8 cellular contexts compared by ENCODE assay signal in genomic region chr15:101250931-101251829, GRCh38. TPM values are rescaled to one million over a fixed set of nuclear protein-coding genes. Genes with fewer than 3 reads are reported as not detected.
A peak's percentile ranks its signal among the peaks of the same experiment; 100 is the strongest.
DNase-seq lines count a peak whose midpoint lies in the region; ATAC-seq and TF ChIP-seq lines count a peak whose summit lies in the region.

No MANE protein-coding gene starts in this region.

- peak; percentile 59 for ATAC-seq in HCT116

- RAD21 ChIA-PET in HCT116 (lab: Charles Lee; ENCODE audit: low non-redundant PET in 1 of 2, low total read pairs in 2 of 2, uncharacterized antibody in 2 of 2, unreplicated experiment in 2 of 2): interaction anchor here in 1 of 2 experiments (0.7 kb wide), 1 partner anchor 40 kb away, joined by 4 read pairs; no protein-coding TSS in a partner anchor

- H3K27me3 ChIP-seq in HCT116 (ENCODE audit: insufficient read depth, low read length): no peaks in the 10 kb centered on the region
- H3K27me3 ChIP-seq in neuron (ENCODE audit: insufficient read depth, low read length): peaks cover 3% of the 10 kb centered on the region

- peak overlapping the region; percentile 81 for H3K9ac ChIP-seq in HCT116 (ENCODE audit: low read length)

- no peak for TF ChIP-seq POLR2A in HCT116 (IDR thresholded peaks at IDR 0.05; ENCODE audit: borderline replicate concordance, extremely low read depth, insufficient read depth, insufficient read length)

- H3K9me2 ChIP-seq in HCT116 (ENCODE audit: insufficient read depth): no peaks in the 10 kb centered on the region

- CTCF ChIA-PET in HCT116 (lab: Charles Lee): interaction anchor here (1.0 to 1.5 kb wide), 6 partner anchors 37 to 243 kb away, joined by 3 to 8 read pairs (median 4); no protein-coding TSS in a partner anchor

- H4K20me1 ChIP-seq in HCT116 (ENCODE audit: insufficient read depth): peaks cover 10% of the 10 kb centered on the region; the same call in 1 of the 2 replicates

- H2AFZ ChIP-seq in HCT116 (ENCODE audit: low read depth, low read length, poor library complexity, severe bottlenecking) (no peak overlapping the region), neuron (ENCODE audit: low read depth, low read length) (peak overlapping the region; percentile 100)

- TF ChIP-seq CTCF in HCT116 (IDR thresholded peaks at IDR 0.05 in 2 of 3, conservative IDR thresholded peaks at IDR 0.05 in 1 of 3; ENCODE audit: borderline replicate concordance in 1 of 3, insufficient read depth in 1 of 3, low read depth in 2 of 3, low read length in 2 of 3): no peak
- no peak for TF ChIP-seq CTCF in fibroblast of mammary gland (conservative IDR thresholded peaks at IDR 0.05; ENCODE audit: control insufficient read depth, insufficient read depth, low read depth, low read length)

- H3K9me3 ChIP-seq in HCT116 (ENCODE audit: control insufficient read depth in 1 of 2, insufficient read depth in 1 of 2, low read depth in 1 of 2, low read length in 2 of 2) (no peaks in the 10 kb centered on the region), neuron (ENCODE audit: low read length) (no peaks in the 10 kb centered on the region)

- H3K36me3 ChIP-seq in HCT116 (ENCODE audit: control insufficient read depth in 1 of 2, insufficient read depth in 2 of 2, low read length in 2 of 2) (peaks cover 6 to 13% of the 10 kb centered on the region in 2 experiments; a peak in 3 of 4 replicates), neuron (ENCODE audit: insufficient read depth, low read length) (peaks cover 5% of the 10 kb centered on the region)

- H3K4me3 ChIP-seq in HCT116 (replicated peaks in 1 of 2; ENCODE audit: low read depth in 1 of 2, low read length in 2 of 2) (peak overlapping the region; percentile 72 to 96), fibroblast of mammary gland (ENCODE audit: control insufficient read depth, low read depth, low read length) (peak overlapping the region; percentile 83), neuron (ENCODE audit: low read length) (peak overlapping the region; percentile 98)

- peak; percentile 10 for DNase-seq in NCI-H2196 (lab: John Stamatoyannopoulos, UW; ENCODE audit: unreplicated experiment)
- DNase-seq in NCI-H2196 treated with DMSO at 0.1 percent for 48 hours (lab: John Stamatoyannopoulos, UW; ENCODE audit: unreplicated experiment): no peak
- no peak for DNase-seq in HCT116 (ENCODE audit: low read depth, low spot score)
- peak; percentile 50 for DNase-seq in M059J (ENCODE audit: low read depth)
- DNase-seq in activated T-cell treated with anti-CD3 and anti-CD28 coated beads for 48 hours (ENCODE audit: low read depth): peak; percentile 41
- DNase-seq in fibroblast of mammary gland (ENCODE audit: low read depth): no peak
- no peak for DNase-seq in midbrain (lab: John Stamatoyannopoulos, UW)

- intact Hi-C loops in HCT116 (cut with micrococcal nuclease): loop anchor here (5.0 kb wide), 1 partner anchor 334 kb away; the partner anchor contains the start of gene LRRK1

- POLR2A ChIA-PET in HCT116 (lab: Charles Lee): interaction anchor here (0.7 to 1.7 kb wide), 3 partner anchors 25 to 235 kb away, joined by 3 to 6 read pairs (median 4); no protein-coding TSS in a partner anchor

- H3K27ac ChIP-seq in HCT116 (ENCODE audit: low read depth, low read length): peak overlapping the region; percentile 81

- H3K4me1 ChIP-seq in HCT116 (ENCODE audit: control insufficient read depth in 1 of 2, insufficient read depth in 2 of 2, low read length in 2 of 2) (peaks cover 13 to 21% of the 10 kb centered on the region in 2 experiments), neuron (ENCODE audit: insufficient read depth, low read length) (peaks cover 20% of the 10 kb centered on the region)

- peaks cover 49% of the 10 kb centered on the region for H3K79me2 ChIP-seq in HCT116 (ENCODE audit: insufficient read depth, low read length)

- BruUV-seq in HCT116 (replicated peaks; lab: Mats Ljungman, UMichigan): no TSS peak

- H3K4me2 ChIP-seq in HCT116 (ENCODE audit: low read length): peak overlapping the region; percentile 96

- no peak for TF ChIP-seq RAD21 in HCT116 (IDR thresholded peaks at IDR 0.05; ENCODE audit: low read depth)

TF ChIP-seq in HCT116, 20 proteins besides CTCF, POLR2A, EP300 and RAD21:
- peak; percentile 43; the same call in 1 of the 2 replicates for TF ChIP-seq ZFX (IDR thresholded peaks at IDR 0.05)
- no peak for TF ChIP-seq CEBPB (IDR thresholded peaks at IDR 0.05; ENCODE audit: low read depth)

RNA-seq across cellular contexts. Expression of gene CHSY1, which starts 0.7 kb away (rescaled TPM):
- total RNA-seq in HCT116 (2021; ENCODE audit: unreplicated experiment): 25.4 TPM
- polyA plus RNA-seq in HCT116 (2012): 10.0 and 13.2 TPM in 2 replicates
- 37.0 and 52.1 TPM in 2 replicates for total RNA-seq in M059J (2014; rRNA removed; shearing (Covaris generic))

RNA-seq across cellular contexts. Expression of gene SELENOS, which starts 26.1 kb away (rescaled TPM):
- total RNA-seq in HCT116 (2021; ENCODE audit: unreplicated experiment): 45.6 TPM
- polyA plus RNA-seq in HCT116 (2012): 41.6 and 53.8 TPM in 2 replicates
- 85.5 and 86.5 TPM in 2 replicates for total RNA-seq in M059J (2014; rRNA removed; shearing (Covaris generic))

RNA-seq across cellular contexts. Expression of gene SNRPA1, which starts 43.9 kb away (rescaled TPM):
- 104 TPM for total RNA-seq in HCT116 (2021; ENCODE audit: unreplicated experiment)
- polyA plus RNA-seq in HCT116 (2012): 54.3 and 64.9 TPM in 2 replicates
- total RNA-seq in M059J (2014; rRNA removed; shearing (Covaris generic)): 27.6 and 32.6 TPM in 2 replicates

Comparison
In these comparisons a context has a peak if more than half of its experiments do, and no peak if none do; other contexts are left out.
1. DNase-seq: peak in NCI-H2196 (single experiment), M059J (single experiment) and activated T-cell treated with anti-CD3 and anti-CD28 coated beads for 48 hours (single experiment); none in NCI-H2196 treated with DMSO at 0.1 percent for 48 hours (single experiment), HCT116 (single experiment), fibroblast of mammary gland (single experiment) and midbrain (single experiment).
2. Peak in every context shown above with its lines, with median percentiles within 50 percentile points of each other: H3K4me3 ChIP-seq.